In genomic region chr3:111072016-111072891, GRCh38 we compare ENCODE assay signal across 8 cellular contexts. TPM values are rescaled to one million over a fixed set of nuclear protein-coding genes. Genes with fewer than 3 reads are reported as not detected.
A peak's percentile ranks its signal among the peaks of the same experiment; 100 is the strongest.
DNase-seq lines count a peak whose midpoint lies in the region; ATAC-seq, FAIRE-seq and TF ChIP-seq lines count a peak whose summit lies in the region.

No MANE protein-coding gene starts in this region.

- H3K4me3 ChIP-seq in GM12865 (ENCODE audit: low read depth, low read length) (peak overlapping the region; percentile 29), astrocyte of the spinal cord (ENCODE audit: low read depth, low read length) (peak overlapping the region; percentile 96), small intestine (ENCODE audit: low read depth in 1 of 2, low read length in 2 of 2) (peak overlapping the region; percentile 77 to 87)

- H3K9me3 ChIP-seq in small intestine (ENCODE audit: control insufficient read depth, low read depth), result no peaks in the 10 kb centered on the region

- no peak for FAIRE-seq in small intestine (lab: Jason Lieb, UNC)

- DNase-seq in GM12865 (ENCODE audit: low read depth) (no peak), RKO (ENCODE audit: low spot score) (peak; percentile 31), astrocyte of the spinal cord (ENCODE audit: low read depth, low spot score) (peak; percentile 43), islet precursor cell (peak; percentile 57), small intestine (peak; percentile 65), OCI-M1 (lab: John Stamatoyannopoulos, UW) (no peak), GM20000 (ENCODE audit: low spot score) (no peak)

- no peaks in the 10 kb centered on the region for H3K27me3 ChIP-seq in small intestine (ENCODE audit: control insufficient read depth in 2 of 2, insufficient read depth in 2 of 2, low read length in 2 of 2)

- TF ChIP-seq CTCF in GM12865 (IDR thresholded peaks at IDR 0.05; ENCODE audit: insufficient read depth, low read depth, low read length, missing control alignments) (no peak), astrocyte of the spinal cord (IDR thresholded peaks at IDR 0.05; ENCODE audit: low read depth, low read length) (no peak), GM20000 (IDR thresholded peaks at IDR 0.05; ENCODE audit: extremely low read depth, missing control alignments) (no peak)

- H3K36me3 ChIP-seq in small intestine (ENCODE audit: control insufficient read depth in 2 of 2, insufficient read depth in 2 of 2, low read length in 2 of 2), result no peaks in the 10 kb centered on the region

- peak overlapping the region; percentile 88 to 90 for H3K27ac ChIP-seq in small intestine (ENCODE audit: low read depth in 1 of 2, low read length in 1 of 2)

- WGBS in small intestine, 3 donors, result 0 to 1% (median 0%) methylated on average over 49 to 71 of the region's 71 CpGs

- H3K4me1 ChIP-seq in small intestine (ENCODE audit: control insufficient read depth in 2 of 2, insufficient read depth in 1 of 2, low read depth in 1 of 2, low read length in 1 of 2), result no peaks in the 10 kb centered on the region

- ATAC-seq in HG02623 (IDR thresholded peaks at IDR 0.05; ENCODE audit: unreplicated experiment), result peak; percentile 35

- in situ Hi-C loops in astrocyte of the spinal cord (cut with HindIII; ENCODE audit: low sequenced_read_pairs), result no loop called here

RNA-seq across cellular contexts. Expression of gene NECTIN3, which starts 0.6 kb away (rescaled TPM):
- polyA plus RNA-seq in small intestine, result 10 to 100 TPM in 1 of 3 donors, 1 to 10 TPM in 2; 5.9 to 23.4 (median 6.5) TPM

Comparison
In these comparisons a context has a peak if more than half of its experiments do, and no peak if none do; other contexts are left out.
1. DNase-seq: peak in RKO (single experiment), astrocyte of the spinal cord (single experiment), islet precursor cell (single experiment) and small intestine (single experiment); none in GM12865 (single experiment), OCI-M1 (single experiment) and GM20000 (single experiment).
2. H3K4me3 ChIP-seq: peak in every context shown above with its lines; median percentile 96 in astrocyte of the spinal cord; 82 in small intestine; 29 in GM12865.